In genomic region chr3:140568842-140569520, GRCh38 we compare ENCODE assay signal across 19 cellular contexts.
A peak's percentile ranks its signal among the peaks of the same experiment; 100 is the strongest.
DNase-seq lines count a peak whose midpoint lies in the region; ATAC-seq and TF ChIP-seq lines count a peak whose summit lies in the region.
"Had no signal": no experiment of that assay in that cellular context is flagged by ENCODE, and none has a peak within 500 bp of the region (broad histone marks: within the 10 kb centered on the region; RNA-seq: fewer than 3 reads in every experiment).

No MANE protein-coding gene starts in this region.

- no peaks in the 10 kb centered on the region for H3K36me3 ChIP-seq in breast epithelium
- no peaks in the 10 kb centered on the region for H3K36me3 ChIP-seq in CD8-positive, alpha-beta T cell (ENCODE audit: insufficient read depth, low read length)

- H3K4me3 ChIP-seq in breast epithelium, result no peak overlapping the region
- no peak overlapping the region for H3K4me3 ChIP-seq in CD8-positive, alpha-beta T cell (ENCODE audit: low read depth, low read length)

- DNase-seq in M059J (ENCODE audit: low read depth) (peak; percentile 65), breast epithelium (ENCODE audit: low spot score in 2 of 2) (peak; percentile 27 to 64), left ventricle myocardium superior (peak; percentile 86), sciatic nerve (ENCODE audit: low spot score) (peak; percentile 72), OCI-M2 (lab: John Stamatoyannopoulos, UW; ENCODE audit: unreplicated experiment) (no peak)
- no peak for DNase-seq in CD8-positive, alpha-beta T cell
- DNase-seq: activated CD8-positive, alpha-beta T cell treated with anti-CD3 and anti-CD28 coated beads, Interleukin-2, amount 10 ng/mL, durations not matched to agents 7 days and 5 days; activated T-cell treated with anti-CD3 and anti-CD28 coated beads, Interleukin-2, amount 50 U/mL, for 48 hours; DND-41; mesenchymal stem cell; NCI-H1417; SIG-M5 had no signal

- H3K27ac Mint-ChIP-seq in CD8-positive, alpha-beta T cell, result no peak overlapping the region
- H3K27ac Mint-ChIP-seq: activated CD8-positive, alpha-beta T cell treated with anti-CD3 and anti-CD28 coated beads, Interleukin-2, amount 10 ng/mL, durations not matched to agents 7 days and 5 days; activated naive CD8-positive, alpha-beta T cell; natural killer cell treated with Interleukin-12 subunit alpha and Interleukin-12 subunit beta and Interleukin-15 and Interleukin-18, amount 100 ng/mL, for 72 hours; stimulated activated naive CD8-positive, alpha-beta T cell treated with anti-CD3 and anti-CD28 coated beads, Interleukin-15, Interleukin-2, amounts not matched to agents 100 ng/mL and 50 ng/mL, for 24 hours; T-helper 1 cell treated with Interleukin-12 subunit alpha and Interleukin-12 subunit beta and Interleukin-4 antibody, amounts not matched to agents 30 μg/mL and 1 μg/mL, for 36 hours; WTC11 had no signal

- TF ChIP-seq CTCF in breast epithelium (IDR thresholded peaks at IDR 0.05), result no peak
- TF ChIP-seq CTCF in CD8-positive, alpha-beta T cell (IDR thresholded peaks at IDR 0.05), result no peak

- H3K27me3 Mint-ChIP-seq in CD8-positive, alpha-beta T cell (ENCODE audit: low read depth), result no peaks in the 10 kb centered on the region
- H3K27me3 Mint-ChIP-seq: activated naive CD8-positive, alpha-beta T cell; stimulated activated naive CD8-positive, alpha-beta T cell treated with anti-CD3 and anti-CD28 coated beads, Interleukin-15, Interleukin-2, amounts not matched to agents 100 ng/mL and 50 ng/mL, for 24 hours had no signal

- TF ChIP-seq POLR2A in breast epithelium (IDR thresholded peaks at IDR 0.05), result no peak

- no peaks in the 10 kb centered on the region for H3K4me1 Mint-ChIP-seq in CD8-positive, alpha-beta T cell (ENCODE audit: low read depth)
- H3K4me1 Mint-ChIP-seq: WTC11 had no signal

- H3K4me1 ChIP-seq in breast epithelium, result peaks cover 0 to 7% of the 10 kb centered on the region in 2 donors
- H3K4me1 ChIP-seq in CD8-positive, alpha-beta T cell (ENCODE audit: insufficient read depth, low read length), result no peaks in the 10 kb centered on the region

- no peaks in the 10 kb centered on the region for H3K9me3 Mint-ChIP-seq in CD8-positive, alpha-beta T cell
- H3K9me3 Mint-ChIP-seq: natural killer cell treated with Interleukin-12 subunit alpha and Interleukin-12 subunit beta and Interleukin-15 and Interleukin-18, amount 100 ng/mL, for 72 hours; stimulated activated naive CD8-positive, alpha-beta T cell treated with anti-CD3 and anti-CD28 coated beads, Interleukin-15, Interleukin-2, amounts not matched to agents 100 ng/mL and 50 ng/mL, for 24 hours; T-helper 1 cell treated with Interleukin-12 subunit alpha and Interleukin-12 subunit beta and Interleukin-4 antibody, amounts not matched to agents 30 μg/mL and 1 μg/mL, for 36 hours had no signal

- H3K9me3 ChIP-seq in breast epithelium, result no peaks in the 10 kb centered on the region
- H3K9me3 ChIP-seq in CD8-positive, alpha-beta T cell (ENCODE audit: low read length), result no peaks in the 10 kb centered on the region

- intact Hi-C loops in breast epithelium (cut with DNase I; ENCODE audit: low total_unique reads), result loop anchor here (5.0 kb wide), 1 partner anchor 1567 kb away; no protein-coding TSS in a partner anchor
- intact Hi-C loops in left ventricle myocardium superior (cut with micrococcal nuclease), result no loop called here
- intact Hi-C loops in sciatic nerve (cut with DNase I), result no loop called here
- intact Hi-C loops in CD8-positive, alpha-beta T cell (cut with DNase I, micrococcal nuclease), result no loop called here

- peak; percentile 78 for ATAC-seq in left ventricle myocardium superior
- ATAC-seq in sciatic nerve, result peak; percentile 78
- no peak for ATAC-seq in CD8-positive, alpha-beta T cell
- no peak for ATAC-seq in HG02884 (IDR thresholded peaks at IDR 0.05; ENCODE audit: unreplicated experiment)
- no peak for ATAC-seq in HG02885 (IDR thresholded peaks at IDR 0.05; ENCODE audit: poor library complexity, unreplicated experiment)
- ATAC-seq: activated CD8-positive, alpha-beta T cell treated with anti-CD3 and anti-CD28 coated beads, Interleukin-2, amount 10 ng/mL, durations not matched to agents 7 days and 5 days; natural killer cell treated with Interleukin-12 subunit alpha and Interleukin-12 subunit beta and Interleukin-15 and Interleukin-18, amount 100 ng/mL, for 72 hours; WTC11 had no signal

- CTCF ChIA-PET in CD8-positive, alpha-beta T cell (lab: Charles Lee), result no interaction called here

- H3K4me3 Mint-ChIP-seq in CD8-positive, alpha-beta T cell, result no peak overlapping the region
- H3K4me3 Mint-ChIP-seq: activated CD8-positive, alpha-beta T cell treated with anti-CD3 and anti-CD28 coated beads, Interleukin-2, amount 10 ng/mL, durations not matched to agents 7 days and 5 days; activated naive CD8-positive, alpha-beta T cell; natural killer cell treated with Interleukin-12 subunit alpha and Interleukin-12 subunit beta and Interleukin-15 and Interleukin-18, amount 100 ng/mL, for 72 hours; stimulated activated naive CD8-positive, alpha-beta T cell treated with anti-CD3 and anti-CD28 coated beads, Interleukin-15, Interleukin-2, amounts not matched to agents 100 ng/mL and 50 ng/mL, for 24 hours; T-helper 1 cell treated with Interleukin-12 subunit alpha and Interleukin-12 subunit beta and Interleukin-4 antibody, amounts not matched to agents 30 μg/mL and 1 μg/mL, for 36 hours; WTC11 had no signal

- POLR2A ChIA-PET in CD8-positive, alpha-beta T cell (lab: Charles Lee), result no interaction called here

- H3K36me3 Mint-ChIP-seq in CD8-positive, alpha-beta T cell, result no peaks in the 10 kb centered on the region
- H3K36me3 Mint-ChIP-seq: activated naive CD8-positive, alpha-beta T cell; natural killer cell treated with Interleukin-12 subunit alpha and Interleukin-12 subunit beta and Interleukin-15 and Interleukin-18, amount 100 ng/mL, for 72 hours; WTC11 had no signal

- H3K27me3 ChIP-seq in breast epithelium, result no peaks in the 10 kb centered on the region
- H3K27me3 ChIP-seq in CD8-positive, alpha-beta T cell (ENCODE audit: insufficient read depth, low read length), result no peaks in the 10 kb centered on the region

- H3K27ac ChIP-seq in breast epithelium, result no peak overlapping the region
- no peak overlapping the region for H3K27ac ChIP-seq in CD8-positive, alpha-beta T cell (ENCODE audit: low read depth, low read length)

Comparison
In these comparisons a context has a peak if more than half of its experiments do, and no peak if none do; other contexts are left out.
1. DNase-seq: peak in M059J (single experiment), breast epithelium (2 of 2), left ventricle myocardium superior (single experiment) and sciatic nerve (single experiment); none in OCI-M2 (single experiment) and CD8-positive, alpha-beta T cell (0 of 7).
2. ATAC-seq: peak in left ventricle myocardium superior (single experiment) and sciatic nerve (single experiment); none in CD8-positive, alpha-beta T cell (single experiment), HG02884 (single experiment) and HG02885 (single experiment).